1 cellular context compared by ENCODE assay signal in genomic region chr3:51392301-51393095, GRCh38.
TF ChIP-seq lines count a peak whose summit lies in the region.

No MANE protein-coding gene starts in this region.

TF ChIP-seq in IMR-90, 13 proteins besides CTCF, POLR2A, EP300 and RAD21 (continued from another document):
- TF ChIP-seq USF2 (IDR thresholded peaks at IDR 0.05; ENCODE audit: low read depth, low read length): no peak
- no peak for TF ChIP-seq MAZ (IDR thresholded peaks at IDR 0.05; ENCODE audit: borderline replicate concordance, low read depth, low read length)
- TF ChIP-seq CEBPB (IDR thresholded peaks at IDR 0.05; ENCODE audit: low read depth, low read length): no peak
- no peak for TF ChIP-seq MXI1 (IDR thresholded peaks at IDR 0.05; ENCODE audit: borderline replicate concordance, low read depth, low read length)
